ENCODE assay signal across 12 cellular contexts in the genomic region with DNA sequence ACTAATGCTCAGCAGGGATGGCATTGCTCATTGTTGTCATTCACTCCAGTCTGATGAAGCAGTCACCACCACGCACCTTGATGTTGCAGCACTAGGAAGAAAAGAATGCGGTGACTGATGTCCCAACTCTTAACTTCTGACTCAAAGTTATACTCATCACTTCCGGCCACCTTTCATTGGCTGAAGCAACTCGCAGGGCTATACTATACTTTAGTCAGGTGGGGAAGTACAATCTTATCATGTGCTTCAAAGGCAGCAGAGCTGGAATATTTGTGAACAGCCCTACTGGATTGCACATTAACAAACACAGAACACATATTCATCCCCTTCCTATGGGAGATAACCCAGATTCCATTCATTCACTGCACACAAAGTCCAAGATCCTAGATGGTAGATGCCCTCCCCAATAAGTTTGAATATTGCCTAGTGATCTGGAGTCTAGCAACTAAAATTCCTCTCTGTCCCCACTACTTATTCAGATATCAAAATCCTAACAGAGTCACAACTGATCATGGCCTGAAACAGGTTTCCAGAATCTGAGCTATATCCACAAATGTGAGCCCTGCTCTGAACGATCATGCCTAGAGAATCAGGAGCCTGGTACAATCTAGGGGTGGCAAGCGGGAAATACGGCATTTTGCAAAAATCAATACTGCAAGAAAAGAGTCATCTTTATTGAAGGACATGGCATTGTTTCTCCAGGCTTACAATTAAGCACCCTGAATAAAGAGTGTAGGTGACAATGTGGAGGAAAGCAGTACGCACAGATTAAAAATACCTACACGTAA. TPM values are rescaled to one million over a fixed set of nuclear protein-coding genes. Genes with fewer than 3 reads are reported as not detected.
A peak's percentile ranks its signal among the peaks of the same experiment; 100 is the strongest.
DNase-seq lines count a peak whose midpoint lies in the region; ATAC-seq and TF ChIP-seq lines count a peak whose summit lies in the region.
"Had no signal": no experiment of that assay in that cellular context is flagged by ENCODE, and none has a peak within 500 bp of the region (broad histone marks: within the 10 kb centered on the region; RNA-seq: fewer than 3 reads in every experiment).

No MANE protein-coding gene starts in this region.

- H3K4me2 ChIP-seq in hepatocyte, result peak overlapping the region; percentile 32

- TF ChIP-seq CTCF in hepatocyte (IDR thresholded peaks at IDR 0.05; ENCODE audit: poor library complexity), result no peak
- TF ChIP-seq CTCF in transverse colon (IDR thresholded peaks at IDR 0.05), result no peak
- no peak for TF ChIP-seq CTCF in testis (IDR thresholded peaks at IDR 0.05)

- H3K4me3 ChIP-seq in hepatocyte (no peak overlapping the region), transverse colon (no peak overlapping the region), testis (no peak overlapping the region), aorta (ENCODE audit: low read length in 2 of 2) (no peak overlapping the region)
- H3K4me3 ChIP-seq: coronary artery, gastroesophageal sphincter had no signal

- H3K36me3 ChIP-seq in hepatocyte (replicated peaks; ENCODE audit: insufficient read depth, low read depth), result no peaks in the 10 kb centered on the region
- H3K36me3 ChIP-seq in transverse colon, result no peaks in the 10 kb centered on the region
- H3K36me3 ChIP-seq in testis (ENCODE audit: low read depth, missing control alignments), result no peaks in the 10 kb centered on the region
- H3K36me3 ChIP-seq in aorta (ENCODE audit: control insufficient read depth in 1 of 2, insufficient read depth in 2 of 2, low read length in 1 of 2), result no peaks in the 10 kb centered on the region
- H3K36me3 ChIP-seq: gastroesophageal sphincter had no signal

- H3K9me3 ChIP-seq in hepatocyte (ENCODE audit: low read depth) (no peaks in the 10 kb centered on the region), transverse colon (no peaks in the 10 kb centered on the region), testis (no peaks in the 10 kb centered on the region), aorta (ENCODE audit: control insufficient read depth, low read length) (no peaks in the 10 kb centered on the region)
- H3K9me3 ChIP-seq: gastroesophageal sphincter had no signal

- no peak for ATAC-seq in aorta (ENCODE audit: low FRiP score)
- ATAC-seq: gastroesophageal sphincter had no signal

- H2AFZ ChIP-seq in hepatocyte, result no peak overlapping the region

- H3K27me3 ChIP-seq in hepatocyte, result no peaks in the 10 kb centered on the region
- no peaks in the 10 kb centered on the region for H3K27me3 ChIP-seq in transverse colon
- H3K27me3 ChIP-seq in testis, result no peaks in the 10 kb centered on the region
- H3K27me3 ChIP-seq in aorta (ENCODE audit: control insufficient read depth in 1 of 2, insufficient read depth in 2 of 2, low read length in 1 of 2), result no peaks in the 10 kb centered on the region
- H3K27me3 ChIP-seq: gastroesophageal sphincter had no signal

- 77% methylated on average over 9 of the region's 9 CpGs for WGBS in hepatocyte (ENCODE audit: low lambda C conversion rate, missing lambda C conversion rate)
- 68 to 70% methylated on average over 4 to 9 of the region's 9 CpGs for WGBS in transverse colon (ENCODE audit: low coverage in 1 of 2), 2 donors
- WGBS in testis, 2 donors, result 84 to 96% methylated on average over 9 of the region's 9 CpGs
- WGBS in aorta, 2 donors, result 84% methylated on average over 9 of the region's 9 CpGs

- H3K9me2 ChIP-seq in hepatocyte (replicated peaks; ENCODE audit: insufficient read depth), result no peaks in the 10 kb centered on the region

- intact Hi-C loops in transverse colon (cut with DNase I; ENCODE audit: low total_unique reads), result loop anchor here (10.0 kb wide), 2 partner anchors 72 to 172 kb away; no protein-coding TSS in a partner anchor
- intact Hi-C loops in testis (cut with DNase I; ENCODE audit: low total_unique reads), result loop anchor here (10.0 kb wide), 1 partner anchor 172 kb away; no protein-coding TSS in a partner anchor
- intact Hi-C loops in aorta (cut with DNase I), result loop anchor here in 1 of 2 donors (10.0 kb wide), 2 partner anchors 102 to 172 kb away; no protein-coding TSS in a partner anchor

- in situ Hi-C loops in ACHN (cut with HindIII; ENCODE audit: low pct_ligation_motif_present, low pct_unique_long_range_greater_than_20kb, low sequenced_read_pairs), result no loop called here
- in situ Hi-C loops in transverse colon (cut with MboI; ENCODE audit: low pct_ligation_motif_present in 1 of 4, low pct_unique_long_range_greater_than_20kb in 1 of 4, low sequenced_read_pairs in 3 of 4), result loop anchor here in 2 of 4 donors (10.0 to 25.0 kb wide), 4 partner anchors 109 to 559 kb away; partner anchors contain the start of gene CLK1 (in 1 of the 2)

- H3K79me2 ChIP-seq in hepatocyte, result peaks cover 20% of the 10 kb centered on the region

- no peak for TF ChIP-seq EP300 in transverse colon (IDR thresholded peaks at IDR 0.05; ENCODE audit: low read depth)

- DNase-seq in ACHN (peak; percentile 55), HCEC 1CT (peak; percentile 73), SW 1271 (lab: John Stamatoyannopoulos, UW) (peak; percentile 19), hepatocyte (ENCODE audit: low spot score) (peak; percentile 81), transverse colon (no peak), testis (no peak), aorta (no peak)
- no peak for DNase-seq in stimulated activated CD4-positive, alpha-beta T cell treated with anti-CD3 and anti-CD28 coated beads, Interleukin-2, amount 100 ng/mL, for 24 hours
- DNase-seq: activated effector memory CD4-positive, alpha-beta T cell treated with Interleukin-2 at 50 U/mL for 16 hours; NCI-H2029 treated with DMSO at 0.1 percent for 48 hours had no signal

- H4K20me1 ChIP-seq in hepatocyte (ENCODE audit: insufficient read depth, poor library complexity, severe bottlenecking), result no peaks in the 10 kb centered on the region

- TF ChIP-seq POLR2A in transverse colon (IDR thresholded peaks at IDR 0.05), result no peak
- no peak for TF ChIP-seq POLR2A in testis (IDR thresholded peaks at IDR 0.05)

- H3K4me1 ChIP-seq in hepatocyte (ENCODE audit: insufficient read depth), result peaks cover 29% of the 10 kb centered on the region
- H3K4me1 ChIP-seq in transverse colon, result peaks cover 0 to 11% (median 4%) of the 10 kb centered on the region in 4 donors
- H3K4me1 ChIP-seq in testis, result no peaks in the 10 kb centered on the region
- H3K4me1 ChIP-seq in aorta (ENCODE audit: control insufficient read depth in 1 of 2, insufficient read depth in 2 of 2, low read length in 2 of 2), result no peaks in the 10 kb centered on the region

- H3K27ac ChIP-seq in hepatocyte, result peak overlapping the region; percentile 89
- H3K27ac ChIP-seq in transverse colon, result no peak overlapping the region
- no peak overlapping the region for H3K27ac ChIP-seq in testis
- H3K27ac ChIP-seq in aorta (ENCODE audit: low read depth in 1 of 2, low read length in 2 of 2), result no peak overlapping the region
- H3K27ac ChIP-seq: coronary artery, gastroesophageal sphincter had no signal

RNA-seq across cellular contexts. Expression of gene SPATS2L, which starts 3.4 kb away (rescaled TPM):
- total RNA-seq in hepatocyte (159 and 173 TPM in 2 replicates), transverse colon (100 to 1,000 TPM in 3 of 4 donors, 10 to 100 TPM in 1; 33.4 to 236 (median 159) TPM), testis (10 to 100 TPM; 49.7 to 52.9 TPM), aorta (10 to 100 TPM; 59.8 to 67.5 TPM)
- polyA plus RNA-seq in hepatocyte (202 and 239 TPM in 2 replicates), testis (ENCODE audit: insufficient read depth, low read depth, low replicate concordance) (67.6 TPM), aorta (10 to 100 TPM; 45.0 to 82.0 TPM)

Comparison
In these comparisons a context has a peak if more than half of its experiments do, and no peak if none do; other contexts are left out.
1. DNase-seq: peak in ACHN (single experiment), HCEC 1CT (single experiment), SW 1271 (2 of 2) and hepatocyte (single experiment); none in transverse colon (single experiment), testis (single experiment), stimulated activated CD4-positive, alpha-beta T cell treated with anti-CD3 and anti-CD28 coated beads, Interleukin-2, amount 100 ng/mL, for 24 hours (0 of 2) and aorta (0 of 2).